In the genomic region with DNA sequence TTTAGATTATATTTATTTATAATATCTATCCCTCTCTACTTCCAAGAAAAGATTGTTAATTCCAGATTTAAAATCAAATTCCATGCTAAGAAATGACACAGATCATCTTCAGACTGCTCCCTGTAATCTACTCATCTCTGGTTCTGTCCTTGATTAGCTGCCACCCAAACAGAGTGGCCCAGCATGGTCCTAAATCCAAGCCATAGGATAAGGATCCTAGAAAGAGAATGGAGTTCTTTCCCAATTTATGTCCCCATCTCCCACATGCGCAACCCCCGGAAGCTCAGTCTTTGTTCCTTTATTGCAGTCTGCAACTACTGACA, we compare ENCODE assay signal across 29 cellular contexts. TPM values are rescaled to one million over a fixed set of nuclear protein-coding genes. Genes with fewer than 3 reads are reported as not detected.
"Had no signal": no experiment of that assay in that cellular context is flagged by ENCODE, and none has a peak within 500 bp of the region (broad histone marks: within the 10 kb centered on the region; RNA-seq: fewer than 3 reads in every experiment).

No MANE protein-coding gene starts in this region.

- H3K4me1 ChIP-seq: breast epithelium had no signal

- H2AFZ ChIP-seq: hepatocyte had no signal

- H3K4me2 ChIP-seq: hepatocyte had no signal

- DNase-seq: activated CD4-positive, alpha-beta memory T cell treated with anti-CD3 and anti-CD28 coated beads for 36 hours; activated CD4-positive, alpha-beta T cell treated with anti-CD3 and anti-CD28 coated beads for 36 hours; activated CD4-positive, alpha-beta T cell treated with anti-CD3 and anti-CD28 coated beads, Interleukin-2, amount 10 ng/mL, durations not matched to agents 24 days and 14 days; activated CD4-positive, CD25-positive, alpha-beta regulatory T cell; activated CD4-positive, CD25-positive, alpha-beta regulatory T cell treated with anti-CD3 and anti-CD28 coated beads, Interleukin-2, amount 50 U/mL, for 72 hours; activated CD8-positive, alpha-beta memory T cell treated with anti-CD3 and anti-CD28 coated beads, Interleukin-2, amount 10 ng/mL, durations not matched to agents 7 days and 5 days; activated CD8-positive, alpha-beta memory T cell treated with anti-CD3 and anti-CD28 coated beads, Interleukin-2, amount 50 U/mL, for 4 hours; activated CD8-positive, alpha-beta T cell treated with anti-CD3 and anti-CD28 coated beads, Interleukin-2, amount 10 ng/mL, durations not matched to agents 7 days and 5 days; activated effector memory CD4-positive, alpha-beta T cell treated with anti-CD3 and anti-CD28 coated beads, Interleukin-2, amount 50 U/mL, for 16 hours; activated naive CD4-positive, alpha-beta T cell treated with anti-CD3 and anti-CD28 coated beads for 36 hours; activated naive CD8-positive, alpha-beta T cell treated with anti-CD3 and anti-CD28 coated beads for 36 hours; activated T-cell treated with anti-CD3 and anti-CD28 coated beads, Interleukin-2, amount 50 U/mL, for 1 hour; activated T-cell treated with anti-CD3 and anti-CD28 coated beads, Interleukin-2, amount 50 U/mL, for 48 hours; central memory CD4-positive, alpha-beta T cell; dorsolateral prefrontal cortex; effector CD4-positive, alpha-beta T cell; effector memory CD8-positive, alpha-beta T cell; erythroblast; foreskin melanocyte; heart right ventricle; T-helper 17 cell; T1000 had no signal

- ATAC-seq: activated CD4-positive, alpha-beta T cell treated with anti-CD3 and anti-CD28 coated beads for 36 hours; activated CD8-positive, alpha-beta memory T cell treated with anti-CD3 and anti-CD28 coated beads, Interleukin-2, amount 10 ng/mL, durations not matched to agents 7 days and 5 days; activated CD8-positive, alpha-beta T cell treated with anti-CD3 and anti-CD28 coated beads, Interleukin-2, amount 10 ng/mL, durations not matched to agents 7 days and 5 days; effector memory CD8-positive, alpha-beta T cell; gastroesophageal sphincter; T-helper 17 cell had no signal

- H3K27ac ChIP-seq: breast epithelium, cardiac muscle cell, coronary artery, esophagus muscularis mucosa, gastroesophageal sphincter, heart right ventricle, hepatocyte had no signal

- H3K79me2 ChIP-seq: hepatocyte had no signal

- H3K9me3 ChIP-seq: ascending aorta, breast epithelium, esophagus muscularis mucosa, gastroesophageal sphincter, heart right ventricle had no signal

- H3K4me3 ChIP-seq: ascending aorta, breast epithelium, cardiac muscle cell, coronary artery, dorsolateral prefrontal cortex, esophagus muscularis mucosa, gastroesophageal sphincter, heart right ventricle, hepatocyte had no signal

- H3K36me3 ChIP-seq: ascending aorta, breast epithelium, cardiac muscle cell, esophagus muscularis mucosa, gastroesophageal sphincter, heart right ventricle had no signal

- H3K27me3 ChIP-seq: ascending aorta, breast epithelium, cardiac muscle cell, dorsolateral prefrontal cortex, esophagus muscularis mucosa, gastroesophageal sphincter, heart right ventricle, hepatocyte had no signal

RNA-seq across cellular contexts. Expression of gene HDAC9, which starts 23.4 kb away (rescaled TPM):
- total RNA-seq: activated naive CD4-positive, alpha-beta T cell treated with anti-CD3 and anti-CD28 coated beads for 36 hours had no signal
